Comparison of ENCODE assay signal across 19 cellular contexts in the genomic region with DNA sequence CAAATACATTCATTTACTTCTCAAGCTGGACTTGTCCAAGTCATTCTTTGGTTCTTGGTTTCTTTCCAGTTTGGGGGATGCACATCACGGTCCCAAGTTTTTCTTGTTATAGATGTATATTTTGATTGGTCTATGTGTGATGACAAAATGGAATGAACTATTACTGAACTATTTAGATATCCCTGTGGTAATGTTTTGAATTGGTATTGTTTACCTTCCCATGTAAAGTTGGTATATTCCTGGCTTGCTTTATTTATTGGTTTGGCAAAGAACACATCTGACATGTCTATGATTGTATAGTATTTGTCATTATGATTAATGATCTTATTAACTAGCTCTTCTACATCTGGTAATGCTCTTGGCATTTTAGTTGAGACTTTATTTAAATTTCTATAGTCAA. TPM values are rescaled to one million over a fixed set of nuclear protein-coding genes. Genes with fewer than 3 reads are reported as not detected.
DNase-seq lines count a peak whose midpoint lies in the region; ATAC-seq, FAIRE-seq and TF ChIP-seq lines count a peak whose summit lies in the region.
"Had no signal": no experiment of that assay in that cellular context is flagged by ENCODE, and none has a peak within 500 bp of the region (broad histone marks: within the 10 kb centered on the region; RNA-seq: fewer than 3 reads in every experiment).

No MANE protein-coding gene starts in this region.

- no peaks in the 10 kb centered on the region for H3K4me1 ChIP-seq in foreskin keratinocyte
- H3K4me1 ChIP-seq: A549, Caco-2, HAP-1 had no signal

- H3K9me3 Mint-ChIP-seq in WTC11 (no peaks in the 10 kb centered on the region), T-cell (no peaks in the 10 kb centered on the region)
- H3K9me3 Mint-ChIP-seq: CD4-positive, alpha-beta T cell had no signal

- H3K27me3 Mint-ChIP-seq in WTC11 (ENCODE audit: low read depth) (no peaks in the 10 kb centered on the region; the same call in 1 of the 2 replicates), T-cell (no peaks in the 10 kb centered on the region)
- H3K27me3 Mint-ChIP-seq: CD4-positive, alpha-beta T cell had no signal

- no peak for TF ChIP-seq CTCF in D721Med (IDR thresholded peaks at IDR 0.05; ENCODE audit: insufficient read depth, missing control alignments)
- no peak for TF ChIP-seq CTCF in foreskin keratinocyte (conservative IDR thresholded peaks at IDR 0.05)
- no peak for TF ChIP-seq CTCF in WTC11 (IDR thresholded peaks at IDR 0.05)

- H3K27ac Mint-ChIP-seq in WTC11 (no peak overlapping the region), T-cell (no peak overlapping the region)
- H3K27ac Mint-ChIP-seq: CD4-positive, alpha-beta T cell had no signal

- no peaks in the 10 kb centered on the region for H3K36me3 Mint-ChIP-seq in WTC11
- H3K36me3 Mint-ChIP-seq in T-cell, result no peaks in the 10 kb centered on the region

- peak; percentile 27 for ATAC-seq in foreskin keratinocyte
- no peak for ATAC-seq in WTC11
- no peak for ATAC-seq in T-cell (replicated peaks in 1 of 4)
- no peak for ATAC-seq in GM18907 (IDR thresholded peaks at IDR 0.05; ENCODE audit: unreplicated experiment)
- ATAC-seq: A549 had no signal

- POLR2A ChIA-PET in WTC11 (lab: Charles Lee) (no interaction called here), T-cell (lab: Charles Lee) (no interaction called here)

- no peak overlapping the region for H3K27ac ChIP-seq in foreskin keratinocyte
- H3K27ac ChIP-seq: 22Rv1, A549, C4-2B, GM23248, HL-60 had no signal

- peak; percentile 44 for FAIRE-seq in D721Med (lab: Jason Lieb, UNC)
- peak; percentile 11 for FAIRE-seq in TTC549 (lab: Jason Lieb, UNC)
- FAIRE-seq: A549 had no signal

- H3K27me3 ChIP-seq in foreskin keratinocyte, result peaks cover 5% of the 10 kb centered on the region

- no peak for DNase-seq in D721Med (ENCODE audit: insufficient read length, low spot score)
- peak; percentile 37 to 70 for DNase-seq in NCI-H446 (lab: John Stamatoyannopoulos, UW)
- no peak for DNase-seq in foreskin keratinocyte
- no peak for DNase-seq in WTC11 (ENCODE audit: low spot score)
- no peak for DNase-seq in T-cell
- DNase-seq: AML-193; Caco-2; CD4-positive, alpha-beta T cell; DMS153; DMS79; GDM1; GM23248 had no signal

- peaks cover 17% of the 10 kb centered on the region for H3K4me1 Mint-ChIP-seq in WTC11
- H3K4me1 Mint-ChIP-seq in T-cell, result peaks cover 0 to 9% (median 6%) of the 10 kb centered on the region in 3 donors

- CTCF ChIA-PET in WTC11 (lab: Charles Lee) (no interaction called here), T-cell (lab: Charles Lee) (interaction anchor here in 1 of 2 donors (0.6 to 1.5 kb wide), 3 partner anchors 18 to 32 kb away, joined by 3 to 6 read pairs (median 4); partner anchors contain the start of gene ZNF692)

- H3K4me3 Mint-ChIP-seq in WTC11 (no peak overlapping the region), T-cell (no peak overlapping the region)
- H3K4me3 Mint-ChIP-seq: CD4-positive, alpha-beta T cell had no signal

TF ChIP-seq in WTC11, 78 proteins besides CTCF, POLR2A, EP300 and RAD21:
- TF ChIP-seq, protein P1, sequence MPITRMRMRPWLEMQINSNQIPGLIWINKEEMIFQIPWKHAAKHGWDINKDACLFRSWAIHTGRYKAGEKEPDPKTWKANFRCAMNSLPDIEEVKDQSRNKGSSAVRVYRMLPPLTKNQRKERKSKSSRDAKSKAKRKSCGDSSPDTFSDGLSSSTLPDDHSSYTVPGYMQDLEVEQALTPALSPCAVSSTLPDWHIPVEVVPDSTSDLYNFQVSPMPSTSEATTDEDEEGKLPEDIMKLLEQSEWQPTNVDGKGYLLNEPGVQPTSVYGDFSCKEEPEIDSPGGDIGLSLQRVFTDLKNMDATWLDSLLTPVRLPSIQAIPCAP (CRISPR knock-in tag; IDR thresholded peaks at IDR 0.05), result no peak
- TF ChIP-seq ATF2 (CRISPR knock-in tag; IDR thresholded peaks at IDR 0.05; ENCODE audit: borderline replicate concordance, low read depth) (no peak), RELA (CRISPR knock-in tag; IDR thresholded peaks at IDR 0.05; ENCODE audit: borderline replicate concordance) (no peak), ZBTB21 (CRISPR knock-in tag; IDR thresholded peaks at IDR 0.05; ENCODE audit: borderline replicate concordance) (no peak), EMX1 (CRISPR knock-in tag; IDR thresholded peaks at IDR 0.05) (no peak), AFF4 (CRISPR knock-in tag; IDR thresholded peaks at IDR 0.05; ENCODE audit: borderline replicate concordance) (no peak), ZMAT4 (CRISPR knock-in tag; IDR thresholded peaks at IDR 0.05) (no peak), ZNF138 (CRISPR knock-in tag; conservative IDR thresholded peaks at IDR 0.05) (no peak), TCF7 (CRISPR knock-in tag; IDR thresholded peaks at IDR 0.05; ENCODE audit: low read depth) (no peak)
TF ChIP-seq in WTC11: peak in this region for 0.

RNA-seq across cellular contexts. Expression of gene ZNF692, which starts 22.4 kb away (rescaled TPM):
- total RNA-seq in foreskin keratinocyte, result 26.2 and 27.3 TPM in 2 replicates
- 33.1 and 33.8 TPM in 2 replicates for polyA plus RNA-seq in foreskin keratinocyte
- total RNA-seq in WTC11 (2021), result 50.7 to 59.1 TPM (median 56.0 TPM) in 3 replicates
- total RNA-seq in T-cell, result 10 to 100 TPM; 53.9 to 88.1 (median 78.7) TPM

RNA-seq across cellular contexts. Expression of gene PGBD2, which starts 24.8 kb away (rescaled TPM):
- total RNA-seq in foreskin keratinocyte (3.4 and 4.1 TPM in 2 replicates), WTC11 (2021) (6.5 to 6.9 TPM (median 6.6 TPM) in 3 replicates), T-cell (10 to 100 TPM in 3 of 5 donors, 1 to 10 TPM in 2; 5.0 to 15.8 (median 11.4) TPM)
- 2.0 and 2.4 TPM in 2 replicates for polyA plus RNA-seq in foreskin keratinocyte

RNA-seq across cellular contexts. Expression of gene ZNF672, which starts 43.2 kb away (rescaled TPM):
- total RNA-seq in foreskin keratinocyte, result 14.9 and 16.1 TPM in 2 replicates
- polyA plus RNA-seq in foreskin keratinocyte, result 13.3 and 15.9 TPM in 2 replicates
- 34.1 to 37.9 TPM (median 34.6 TPM) in 3 replicates for total RNA-seq in WTC11 (2021)
- total RNA-seq in T-cell, result 10 to 100 TPM; 27.7 to 46.7 (median 42.1) TPM

RNA-seq across cellular contexts. Expression of gene SH3BP5L, which starts 55.5 kb away (rescaled TPM):
- total RNA-seq in foreskin keratinocyte, result 16.8 and 18.5 TPM in 2 replicates
- 13.5 and 15.4 TPM in 2 replicates for polyA plus RNA-seq in foreskin keratinocyte
- 28.3 to 32.9 TPM (median 28.3 TPM) in 3 replicates for total RNA-seq in WTC11 (2021)
- total RNA-seq in T-cell, result 10 to 100 TPM; 16.8 to 41.4 (median 36.3) TPM

Comparison
In these comparisons a context has a peak if more than half of its experiments do, and no peak if none do; other contexts are left out.
1. DNase-seq: peak in NCI-H446 (2 of 2); none in D721Med (single experiment), foreskin keratinocyte (0 of 2), WTC11 (single experiment) and T-cell (0 of 34).